In genomic region chr19:44611812-44612295, GRCh38 we compare ENCODE assay signal across 1 cellular context.
TF ChIP-seq lines count a peak whose summit lies in the region.

No MANE protein-coding gene starts in this region.

TF ChIP-seq in HepG2, 621 proteins besides CTCF, POLR2A, EP300 and RAD21 (continued from another document and continues in another):
- no peak for TF ChIP-seq ZNF510 (CRISPR knock-in tag; IDR thresholded peaks at IDR 0.05; ENCODE audit: low read depth)
- TF ChIP-seq ZNF737 (CRISPR knock-in tag; IDR thresholded peaks at IDR 0.05; ENCODE audit: borderline replicate concordance) = no peak
- no peak for TF ChIP-seq ZBTB10 (CRISPR knock-in tag; IDR thresholded peaks at IDR 0.05; ENCODE audit: borderline replicate concordance)
- no peak for TF ChIP-seq MEIS2 (CRISPR knock-in tag; IDR thresholded peaks at IDR 0.05)
- TF ChIP-seq, protein P1, sequence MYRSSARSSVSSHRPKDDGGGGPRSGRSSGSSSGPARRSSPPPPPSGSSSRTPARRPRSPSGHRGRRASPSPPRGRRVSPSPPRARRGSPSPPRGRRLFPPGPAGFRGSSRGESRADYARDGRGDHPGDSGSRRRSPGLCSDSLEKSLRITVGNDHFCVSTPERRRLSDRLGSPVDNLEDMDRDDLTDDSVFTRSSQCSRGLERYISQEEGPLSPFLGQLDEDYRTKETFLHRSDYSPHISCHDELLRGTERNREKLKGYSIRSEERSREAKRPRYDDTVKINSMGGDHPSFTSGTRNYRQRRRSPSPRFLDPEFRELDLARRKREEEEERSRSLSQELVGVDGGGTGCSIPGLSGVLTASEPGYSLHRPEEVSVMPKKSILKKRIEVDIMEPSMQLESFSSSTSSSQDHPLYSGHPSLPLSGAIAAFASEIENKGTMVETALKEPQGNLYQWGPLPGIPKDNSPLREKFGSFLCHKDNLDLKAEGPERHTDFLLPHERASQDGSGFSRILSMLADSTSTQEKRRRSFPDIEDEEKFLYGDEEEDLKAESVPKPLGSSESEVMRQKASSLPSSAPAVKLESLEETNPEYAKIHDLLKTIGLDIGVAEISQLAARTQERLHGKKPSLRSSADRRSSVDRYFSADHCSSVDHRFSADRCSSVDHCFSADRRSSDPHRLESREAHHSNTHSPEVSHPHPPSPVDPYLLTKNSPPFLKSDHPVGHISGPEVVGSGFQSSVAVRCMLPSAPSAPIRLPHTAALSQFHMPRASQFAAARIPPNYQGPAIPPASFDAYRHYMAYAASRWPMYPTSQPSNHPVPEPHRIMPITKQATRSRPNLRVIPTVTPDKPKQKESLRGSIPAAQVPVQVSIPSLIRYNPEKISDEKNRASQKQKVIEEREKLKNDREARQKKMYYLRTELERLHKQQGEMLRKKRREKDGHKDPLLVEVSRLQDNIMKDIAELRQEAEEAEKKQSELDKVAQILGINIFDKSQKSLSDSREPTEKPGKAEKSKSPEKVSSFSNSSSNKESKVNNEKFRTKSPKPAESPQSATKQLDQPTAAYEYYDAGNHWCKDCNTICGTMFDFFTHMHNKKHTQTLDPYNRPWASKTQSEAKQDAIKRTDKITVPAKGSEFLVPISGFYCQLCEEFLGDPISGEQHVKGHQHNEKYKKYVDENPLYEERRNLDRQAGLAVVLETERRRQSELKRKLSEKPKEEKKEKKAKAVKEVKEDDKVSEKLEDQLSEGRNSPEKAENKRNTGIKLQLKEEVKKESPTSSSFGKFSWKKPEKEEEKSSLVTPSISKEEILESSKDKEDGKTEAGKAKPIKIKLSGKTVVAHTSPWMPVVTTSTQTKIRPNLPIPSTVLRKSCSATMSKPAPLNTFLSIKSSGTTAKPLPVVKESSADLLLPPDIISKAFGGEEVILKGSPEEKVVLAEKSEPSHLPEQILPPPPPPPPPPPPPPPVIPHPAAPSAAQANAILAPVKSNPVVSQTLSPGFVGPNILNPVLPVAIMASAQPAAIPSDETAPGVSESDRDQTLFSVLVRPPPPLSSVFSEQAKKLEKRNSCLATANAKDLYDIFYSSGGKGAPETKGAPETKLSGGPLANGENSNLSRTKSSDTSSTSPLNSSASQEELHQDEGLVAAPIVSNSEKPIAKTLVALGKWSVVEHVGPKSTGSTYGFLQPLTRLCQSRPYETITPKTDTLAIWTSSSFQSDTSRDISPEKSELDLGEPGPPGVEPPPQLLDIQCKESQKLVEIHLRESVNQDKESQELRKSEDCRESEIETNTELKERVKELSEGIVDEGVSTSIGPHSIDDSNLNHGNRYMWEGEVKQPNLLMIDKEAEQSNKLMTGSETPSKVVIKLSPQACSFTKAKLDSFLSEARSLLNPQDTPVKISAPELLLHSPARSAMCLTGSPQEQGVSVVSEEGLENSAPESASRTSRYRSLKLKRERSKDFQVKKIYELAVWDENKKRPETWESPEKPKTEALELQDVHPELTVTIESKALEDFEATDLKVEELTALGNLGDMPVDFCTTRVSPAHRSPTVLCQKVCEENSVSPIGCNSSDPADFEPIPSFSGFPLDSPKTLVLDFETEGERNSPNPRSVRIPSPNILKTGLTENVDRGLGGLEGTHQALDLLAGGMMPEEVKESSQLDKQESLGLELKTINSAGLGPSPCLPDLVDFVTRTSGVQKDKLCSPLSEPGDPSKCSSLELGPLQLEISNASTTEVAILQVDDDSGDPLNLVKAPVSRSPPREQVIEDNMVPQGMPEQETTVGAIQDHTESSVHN (CRISPR knock-in tag; IDR thresholded peaks at IDR 0.05) = no peak
- TF ChIP-seq, protein P2, sequence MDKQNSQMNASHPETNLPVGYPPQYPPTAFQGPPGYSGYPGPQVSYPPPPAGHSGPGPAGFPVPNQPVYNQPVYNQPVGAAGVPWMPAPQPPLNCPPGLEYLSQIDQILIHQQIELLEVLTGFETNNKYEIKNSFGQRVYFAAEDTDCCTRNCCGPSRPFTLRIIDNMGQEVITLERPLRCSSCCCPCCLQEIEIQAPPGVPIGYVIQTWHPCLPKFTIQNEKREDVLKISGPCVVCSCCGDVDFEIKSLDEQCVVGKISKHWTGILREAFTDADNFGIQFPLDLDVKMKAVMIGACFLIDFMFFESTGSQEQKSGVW (CRISPR knock-in tag; IDR thresholded peaks at IDR 0.05; ENCODE audit: borderline replicate concordance) = no peak
- no peak for TF ChIP-seq USF2 (IDR thresholded peaks at IDR 0.05; ENCODE audit: low read depth, low read length)
- TF ChIP-seq USF2 (CRISPR knock-in tag; IDR thresholded peaks at IDR 0.05; ENCODE audit: borderline replicate concordance) = peak; percentile 38; the same call in 1 of the 2 replicates
- no peak for TF ChIP-seq NR2F1 (CRISPR knock-in tag; IDR thresholded peaks at IDR 0.05)
- TF ChIP-seq NR2C2 (CRISPR knock-in tag; IDR thresholded peaks at IDR 0.05; ENCODE audit: borderline replicate concordance) = 0 out of 2 replicates have a peak, but pooled peaks have one; percentile 23
- no peak for TF ChIP-seq ZNF576 (CRISPR knock-in tag; IDR thresholded peaks at IDR 0.05)
- TF ChIP-seq, protein P3, sequence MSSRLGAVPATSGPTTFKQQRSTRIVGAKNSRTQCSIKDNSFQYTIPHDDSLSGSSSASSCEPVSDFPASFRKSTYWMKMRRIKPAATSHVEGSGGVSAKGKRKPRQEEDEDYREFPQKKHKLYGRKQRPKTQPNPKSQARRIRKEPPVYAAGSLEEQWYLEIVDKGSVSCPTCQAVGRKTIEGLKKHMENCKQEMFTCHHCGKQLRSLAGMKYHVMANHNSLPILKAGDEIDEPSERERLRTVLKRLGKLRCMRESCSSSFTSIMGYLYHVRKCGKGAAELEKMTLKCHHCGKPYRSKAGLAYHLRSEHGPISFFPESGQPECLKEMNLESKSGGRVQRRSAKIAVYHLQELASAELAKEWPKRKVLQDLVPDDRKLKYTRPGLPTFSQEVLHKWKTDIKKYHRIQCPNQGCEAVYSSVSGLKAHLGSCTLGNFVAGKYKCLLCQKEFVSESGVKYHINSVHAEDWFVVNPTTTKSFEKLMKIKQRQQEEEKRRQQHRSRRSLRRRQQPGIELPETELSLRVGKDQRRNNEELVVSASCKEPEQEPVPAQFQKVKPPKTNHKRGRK (CRISPR knock-in tag; IDR thresholded peaks at IDR 0.05) = no peak
- no peak for TF ChIP-seq THAP11 (CRISPR knock-in tag; IDR thresholded peaks at IDR 0.05)
- peak; percentile 96 for TF ChIP-seq MEF2D (CRISPR knock-in tag; IDR thresholded peaks at IDR 0.05)
- TF ChIP-seq ZBTB8A (CRISPR knock-in tag; IDR thresholded peaks at IDR 0.05; ENCODE audit: borderline replicate concordance, low read depth) = no peak
- no peak for TF ChIP-seq RBFOX2 (IDR thresholded peaks at IDR 0.05; ENCODE audit: low read depth, low read length)
- TF ChIP-seq, protein P4, sequence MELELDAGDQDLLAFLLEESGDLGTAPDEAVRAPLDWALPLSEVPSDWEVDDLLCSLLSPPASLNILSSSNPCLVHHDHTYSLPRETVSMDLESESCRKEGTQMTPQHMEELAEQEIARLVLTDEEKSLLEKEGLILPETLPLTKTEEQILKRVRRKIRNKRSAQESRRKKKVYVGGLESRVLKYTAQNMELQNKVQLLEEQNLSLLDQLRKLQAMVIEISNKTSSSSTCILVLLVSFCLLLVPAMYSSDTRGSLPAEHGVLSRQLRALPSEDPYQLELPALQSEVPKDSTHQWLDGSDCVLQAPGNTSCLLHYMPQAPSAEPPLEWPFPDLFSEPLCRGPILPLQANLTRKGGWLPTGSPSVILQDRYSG (CRISPR knock-in tag; IDR thresholded peaks at IDR 0.05) = no peak
- TF ChIP-seq, protein P5, sequence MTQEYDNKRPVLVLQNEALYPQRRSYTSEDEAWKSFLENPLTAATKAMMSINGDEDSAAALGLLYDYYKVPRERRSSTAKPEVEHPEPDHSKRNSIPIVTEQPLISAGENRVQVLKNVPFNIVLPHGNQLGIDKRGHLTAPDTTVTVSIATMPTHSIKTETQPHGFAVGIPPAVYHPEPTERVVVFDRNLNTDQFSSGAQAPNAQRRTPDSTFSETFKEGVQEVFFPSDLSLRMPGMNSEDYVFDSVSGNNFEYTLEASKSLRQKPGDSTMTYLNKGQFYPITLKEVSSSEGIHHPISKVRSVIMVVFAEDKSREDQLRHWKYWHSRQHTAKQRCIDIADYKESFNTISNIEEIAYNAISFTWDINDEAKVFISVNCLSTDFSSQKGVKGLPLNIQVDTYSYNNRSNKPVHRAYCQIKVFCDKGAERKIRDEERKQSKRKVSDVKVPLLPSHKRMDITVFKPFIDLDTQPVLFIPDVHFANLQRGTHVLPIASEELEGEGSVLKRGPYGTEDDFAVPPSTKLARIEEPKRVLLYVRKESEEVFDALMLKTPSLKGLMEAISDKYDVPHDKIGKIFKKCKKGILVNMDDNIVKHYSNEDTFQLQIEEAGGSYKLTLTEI (CRISPR knock-in tag; conservative IDR thresholded peaks at IDR 0.05) = no peak
- TF ChIP-seq ZBTB38 (CRISPR knock-in tag; IDR thresholded peaks at IDR 0.05) = no peak
- TF ChIP-seq SMC3 (IDR thresholded peaks at IDR 0.05; ENCODE audit: low read length) = no peak
- TF ChIP-seq NONO (IDR thresholded peaks at IDR 0.05) = no peak
- TF ChIP-seq NONO (CRISPR knock-in tag; conservative IDR thresholded peaks at IDR 0.05) = no peak
- TF ChIP-seq AKAP8 (CRISPR knock-in tag; IDR thresholded peaks at IDR 0.05) = no peak
- TF ChIP-seq XRCC5 (optimal IDR thresholded peaks at IDR 0.05; ENCODE audit: low read length) = no peak
- TF ChIP-seq ZKSCAN8 (CRISPR knock-in tag; IDR thresholded peaks at IDR 0.05; ENCODE audit: borderline replicate concordance) = no peak
- no peak for TF ChIP-seq TOPORS (CRISPR knock-in tag; IDR thresholded peaks at IDR 0.05)
- TF ChIP-seq ZNF746 (CRISPR knock-in tag; IDR thresholded peaks at IDR 0.05) = no peak
- TF ChIP-seq RBM39 (IDR thresholded peaks at IDR 0.05; ENCODE audit: low read depth, low read length, poor library complexity, severe bottlenecking) = no peak
- peak; percentile 52; the same call in 1 of the 2 replicates for TF ChIP-seq NR2F6 (IDR thresholded peaks at IDR 0.05)
- 0 out of 2 replicates have a peak, but pooled peaks have one; percentile 25 for TF ChIP-seq NR2F6 (CRISPR knock-in tag; IDR thresholded peaks at IDR 0.05)
- no peak for TF ChIP-seq ARNT (IDR thresholded peaks at IDR 0.05)
- no peak for TF ChIP-seq LBX2 (CRISPR knock-in tag; IDR thresholded peaks at IDR 0.05; ENCODE audit: borderline replicate concordance)
- 0 out of 2 replicates have a peak, but pooled peaks have one; percentile 4 for TF ChIP-seq MIER2 (CRISPR knock-in tag; IDR thresholded peaks at IDR 0.05)
- no peak for TF ChIP-seq SALL2 (CRISPR knock-in tag; IDR thresholded peaks at IDR 0.05)
- TF ChIP-seq, protein P6, sequence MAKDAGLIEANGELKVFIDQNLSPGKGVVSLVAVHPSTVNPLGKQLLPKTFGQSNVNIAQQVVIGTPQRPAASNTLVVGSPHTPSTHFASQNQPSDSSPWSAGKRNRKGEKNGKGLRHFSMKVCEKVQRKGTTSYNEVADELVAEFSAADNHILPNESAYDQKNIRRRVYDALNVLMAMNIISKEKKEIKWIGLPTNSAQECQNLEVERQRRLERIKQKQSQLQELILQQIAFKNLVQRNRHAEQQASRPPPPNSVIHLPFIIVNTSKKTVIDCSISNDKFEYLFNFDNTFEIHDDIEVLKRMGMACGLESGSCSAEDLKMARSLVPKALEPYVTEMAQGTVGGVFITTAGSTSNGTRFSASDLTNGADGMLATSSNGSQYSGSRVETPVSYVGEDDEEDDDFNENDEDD (CRISPR knock-in tag; IDR thresholded peaks at IDR 0.05; ENCODE audit: borderline replicate concordance) = no peak
- TF ChIP-seq ZNF180 (CRISPR knock-in tag; IDR thresholded peaks at IDR 0.05; ENCODE audit: borderline replicate concordance, low read depth) = no peak
- no peak for TF ChIP-seq KLF15 (CRISPR knock-in tag; IDR thresholded peaks at IDR 0.05; ENCODE audit: borderline replicate concordance)
- TF ChIP-seq, protein P7, sequence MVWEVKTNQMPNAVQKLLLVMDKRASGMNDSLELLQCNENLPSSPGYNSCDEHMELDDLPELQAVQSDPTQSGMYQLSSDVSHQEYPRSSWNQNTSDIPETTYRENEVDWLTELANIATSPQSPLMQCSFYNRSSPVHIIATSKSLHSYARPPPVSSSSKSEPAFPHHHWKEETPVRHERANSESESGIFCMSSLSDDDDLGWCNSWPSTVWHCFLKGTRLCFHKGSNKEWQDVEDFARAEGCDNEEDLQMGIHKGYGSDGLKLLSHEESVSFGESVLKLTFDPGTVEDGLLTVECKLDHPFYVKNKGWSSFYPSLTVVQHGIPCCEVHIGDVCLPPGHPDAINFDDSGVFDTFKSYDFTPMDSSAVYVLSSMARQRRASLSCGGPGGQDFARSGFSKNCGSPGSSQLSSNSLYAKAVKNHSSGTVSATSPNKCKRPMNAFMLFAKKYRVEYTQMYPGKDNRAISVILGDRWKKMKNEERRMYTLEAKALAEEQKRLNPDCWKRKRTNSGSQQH (CRISPR knock-in tag; IDR thresholded peaks at IDR 0.05; ENCODE audit: low read depth) = no peak
- TF ChIP-seq ZNF7 (CRISPR knock-in tag; IDR thresholded peaks at IDR 0.05) = no peak
- TF ChIP-seq ZNF33A (CRISPR knock-in tag; IDR thresholded peaks at IDR 0.05; ENCODE audit: borderline replicate concordance) = no peak
